ENCODE assay signal across 9 cellular contexts in genomic region chr12:6768385-6769002, GRCh38. TPM values are rescaled to one million over a fixed set of nuclear protein-coding genes. Genes with fewer than 3 reads are reported as not detected.
DNase-seq lines count a peak whose midpoint lies in the region; ATAC-seq, FAIRE-seq and TF ChIP-seq lines count a peak whose summit lies in the region.
"Had no signal": no experiment of that assay in that cellular context is flagged by ENCODE, and none has a peak within 500 bp of the region (broad histone marks: within the 10 kb centered on the region; RNA-seq: fewer than 3 reads in every experiment).

No MANE protein-coding gene starts in this region.

- in situ Hi-C loops in astrocyte of the cerebellum (cut with HindIII; ENCODE audit: low sequenced_read_pairs) (loop anchor here (5.0 kb wide), 1 partner anchor 44 kb away; no protein-coding TSS in a partner anchor), HepG2 (cut with HindIII; ENCODE audit: extremely low pct_ligation_motif_present, low pct_unique_long_range_greater_than_20kb) (no loop called here)

- TF ChIP-seq RAD21 in HepG2 (CRISPR knock-in tag; IDR thresholded peaks at IDR 0.05): no peak

- 64% methylated on average over 5 of the region's 7 CpGs for WGBS in HepG2 (ENCODE audit: low lambda C conversion rate)
- 19 to 25% methylated on average over 6 to 7 of the region's 7 CpGs for WGBS in tibial nerve, 2 donors

- H3K9me3 Mint-ChIP-seq in activated T-cell treated with anti-CD3 and anti-CD28 coated beads, Interleukin-2, amount 50 U/mL, for 72 hours: no peaks in the 10 kb centered on the region

- BruUV-seq in HepG2 (replicated peaks; lab: Mats Ljungman, UMichigan): no TSS peak

- H3K27me3 Mint-ChIP-seq in activated T-cell treated with anti-CD3 and anti-CD28 coated beads, Interleukin-2, amount 50 U/mL, for 72 hours (ENCODE audit: low read depth): peaks cover 42% of the 10 kb centered on the region

- H3K9me2 ChIP-seq in Karpas-422 (replicated peaks; ENCODE audit: insufficient read depth, low read length): no peaks in the 10 kb centered on the region

- no peak for ATAC-seq in activated T-cell treated with anti-CD3 and anti-CD28 coated beads, Interleukin-2, amount 50 U/mL, for 72 hours (replicated peaks in 1 of 2)
- ATAC-seq in HepG2: no peak

- H3K27ac ChIP-seq in HepG2 (ENCODE audit: extremely low read length, insufficient read depth, low read length) (peak overlapping the region; percentile 88), tibial nerve (peak overlapping the region; percentile 90 to 96 (median 95)), Karpas-422 (ENCODE audit: low read length) (no peak overlapping the region)

- intact Hi-C loops in HepG2 (cut with micrococcal nuclease; ENCODE audit: unreplicated experiment): no loop called here

- H2AFZ ChIP-seq in HepG2 (ENCODE audit: low read length) (no peak overlapping the region), Karpas-422 (ENCODE audit: low read length) (no peak overlapping the region)

- H3K36me3 ChIP-seq in HepG2 (replicated peaks in 1 of 2; ENCODE audit: control insufficient read depth in 1 of 2, insufficient read depth in 2 of 2, low read length in 2 of 2) (peaks cover 0 to 11% of the 10 kb centered on the region in 2 experiments; a peak in 1 of 5 replicates), tibial nerve (peaks cover 0 to 28% (median 0%) of the 10 kb centered on the region in 3 donors), Karpas-422 (ENCODE audit: insufficient read depth, low read length) (no peaks in the 10 kb centered on the region)

- peak overlapping the region; percentile 94 to 96 for H3K4me3 Mint-ChIP-seq in activated T-cell treated with anti-CD3 and anti-CD28 coated beads, Interleukin-2, amount 50 U/mL, for 72 hours

- H3K27ac Mint-ChIP-seq in activated T-cell treated with anti-CD3 and anti-CD28 coated beads, Interleukin-2, amount 50 U/mL, for 72 hours: no peak overlapping the region

- H3K9ac ChIP-seq in HepG2 (ENCODE audit: insufficient read depth, low read depth, low read length) (peak overlapping the region; percentile 90), Karpas-422 (ENCODE audit: low read length) (no peak overlapping the region)

- H3K4me3 ChIP-seq in astrocyte of the cerebellum (ENCODE audit: low read depth, low read length) (peak overlapping the region; percentile 94), HepG2 (replicated peaks in 1 of 3; ENCODE audit: insufficient read depth in 1 of 3, low read depth in 2 of 3, low read length in 3 of 3) (peak overlapping the region; percentile 81 to 91 (median 86)), tibial nerve (peak overlapping the region in 3 of 4 donors; percentile 73 to 84 (median 84)), Karpas-422 (ENCODE audit: low read length) (no peak overlapping the region)

- peaks cover 85% of the 10 kb centered on the region for H3K4me1 Mint-ChIP-seq in activated T-cell treated with anti-CD3 and anti-CD28 coated beads, Interleukin-2, amount 50 U/mL, for 72 hours (ENCODE audit: low read depth)

- TF ChIP-seq POLR2A in HepG2 (IDR thresholded peaks at IDR 0.05; ENCODE audit: insufficient read depth in 1 of 2, low read depth in 2 of 2, low read length in 2 of 2) (no peak), tibial nerve (IDR thresholded peaks at IDR 0.05) (no peak)

- DNase-seq in activated T-cell treated with anti-CD3 and anti-CD28 coated beads, Interleukin-2, amount 50 U/mL, for 72 hours: no peak
- DNase-seq in activated T-cell treated with anti-CD3 and anti-CD28 coated beads, Interleukin-2, amount 50 U/mL, for 48 hours: no peak
- DNase-seq in astrocyte of the cerebellum (ENCODE audit: low read depth) (no peak), HepG2 (ENCODE audit: low spot score) (no peak), tibial nerve (ENCODE audit: low spot score in 2 of 2) (no peak), NCI-H1105 treated with DMSO at 0.1 percent for 48 hours (lab: John Stamatoyannopoulos, UW) (no peak), Kasumi-1 (lab: John Stamatoyannopoulos, UW) (no peak), Karpas-422 (no peak)
- DNase-seq: SHP77 treated with DMSO at 0.1 percent for 48 hours had no signal

- no peak for TF ChIP-seq EP300 in HepG2 (IDR thresholded peaks at IDR 0.05; ENCODE audit: low read depth in 2 of 2, low read length in 2 of 2)
- TF ChIP-seq EP300 in HepG2 (CRISPR knock-in tag; IDR thresholded peaks at IDR 0.05; ENCODE audit: borderline replicate concordance): no peak
- TF ChIP-seq EP300 in tibial nerve (IDR thresholded peaks at IDR 0.05): no peak

- H3K4me1 ChIP-seq in HepG2 (ENCODE audit: insufficient read depth, low read length) (peaks cover 71% of the 10 kb centered on the region), tibial nerve (peaks cover 3 to 85% (median 42%) of the 10 kb centered on the region in 4 donors), Karpas-422 (ENCODE audit: low read length) (peaks cover 44% of the 10 kb centered on the region)

- H3K36me3 Mint-ChIP-seq in activated T-cell treated with anti-CD3 and anti-CD28 coated beads, Interleukin-2, amount 50 U/mL, for 72 hours (ENCODE audit: insufficient read depth in 2 of 2): peaks cover 13 to 14% of the 10 kb centered on the region in 2 donors

- CTCF ChIA-PET in HepG2 (lab: Yijun Ruan, JAX; ENCODE audit: low intra/inter-chr PET ratio, low total read pairs): interaction anchor here (2.3 kb wide), 1 partner anchor 15 kb away, joined by 13 read pairs; the partner anchor contains the start of gene MLF2

- TF ChIP-seq CTCF in astrocyte of the cerebellum (IDR thresholded peaks at IDR 0.05; ENCODE audit: low read depth, low read length, missing control alignments): no peak
- TF ChIP-seq CTCF in HepG2 (CRISPR knock-in tag; IDR thresholded peaks at IDR 0.05): no peak
- no peak for TF ChIP-seq CTCF in tibial nerve (IDR thresholded peaks at IDR 0.05)

- H4K20me1 ChIP-seq in HepG2 (ENCODE audit: insufficient read depth, low read length) (0 out of 2 replicates have a peak, but pooled peaks cover 6% of the 10 kb centered on the region), Karpas-422 (ENCODE audit: insufficient read depth, low read depth, low read length) (no peaks in the 10 kb centered on the region)

- POLR2A ChIA-PET in HepG2 (lab: Yijun Ruan, JAX): interaction anchor here (0.7 to 8.3 kb wide), 12 partner anchors 8 to 234 kb away, joined by 3 to 162 read pairs (median 4); partner anchors contain the start of genes CD4, CDCA3, COPS7A and GAPDH

- H3K27me3 ChIP-seq in HepG2 (ENCODE audit: control insufficient read depth in 1 of 2, insufficient read depth in 2 of 2, low read length in 2 of 2): no peaks in the 10 kb centered on the region
- no peaks in the 10 kb centered on the region for H3K27me3 ChIP-seq in tibial nerve
- peaks cover 3% of the 10 kb centered on the region; the same call in 1 of the 2 replicates for H3K27me3 ChIP-seq in Karpas-422 (ENCODE audit: low read length)

- H3K9me3 ChIP-seq in HepG2 (ENCODE audit: low read length) (no peaks in the 10 kb centered on the region), tibial nerve (no peaks in the 10 kb centered on the region), Karpas-422 (ENCODE audit: low read length) (no peaks in the 10 kb centered on the region)

- peak overlapping the region; percentile 93 for H3K4me2 ChIP-seq in HepG2 (ENCODE audit: low read depth, low read length)
- H3K4me2 ChIP-seq in Karpas-422 (ENCODE audit: low read depth, low read length, poor library complexity, severe bottlenecking): no peak overlapping the region

- FAIRE-seq in HepG2 (lab: Jason Lieb, UNC): no peak

- H3K79me2 ChIP-seq in HepG2 (ENCODE audit: insufficient read depth, low read length): peaks cover 20% of the 10 kb centered on the region
- no peaks in the 10 kb centered on the region for H3K79me2 ChIP-seq in Karpas-422 (ENCODE audit: low read length)

RNA-seq across cellular contexts. Expression of gene PTMS, which starts 2.3 kb away (rescaled TPM):
- 100 to 1,000 TPM; 119 to 154 TPM for total RNA-seq in activated T-cell treated with anti-CD3 and anti-CD28 coated beads, Interleukin-2, amount 50 U/mL, for 72 hours
- 40.5 and 42.1 TPM in 2 replicates for total RNA-seq in HepG2 (2016; rRNA removed; fragmentation: Illumina TruSeq; extraction: Trizol)
- 20.4 and 25.8 TPM in 2 replicates for total RNA-seq in HepG2 (2016; cell fraction: cytosol; rRNA removed; fragmentation: Illumina TruSeq; extraction: Trizol; ENCODE audit: low read depth)
- 34.7 and 40.6 TPM in 2 replicates for total RNA-seq in HepG2 (2016; cell fraction: insoluble cytoplasmic fraction; rRNA removed; fragmentation: Illumina TruSeq; extraction: Trizol)
- total RNA-seq in HepG2 (2016; cell fraction: membrane; rRNA removed; fragmentation: Illumina TruSeq; extraction: Trizol): 33.5 and 39.4 TPM in 2 replicates
- total RNA-seq in HepG2 (2016; cell fraction: nucleus; rRNA removed; fragmentation: Illumina TruSeq; extraction: Trizol): 24.6 and 26.7 TPM in 2 replicates
- 79.1 and 82.4 TPM in 2 replicates for polyA plus RNA-seq in HepG2 (2011; rRNA removed)
- 82.7 and 86.9 TPM in 2 replicates for polyA plus RNA-seq in HepG2 (2011; cell fraction: cytosol; rRNA removed)
- 107 and 116 TPM in 2 replicates for polyA plus RNA-seq in HepG2 (2011; cell fraction: nucleus; rRNA removed)
- 128 and 237 TPM in 2 replicates for polyA plus RNA-seq in HepG2 (2012)
- polyA plus RNA-seq in HepG2 (2016; cell fraction: cytosol; fragmentation: Illumina TruSeq; extraction: Trizol; ENCODE audit: low read depth): 96.6 and 97.7 TPM in 2 replicates
- polyA plus RNA-seq in HepG2 (2016; cell fraction: insoluble cytoplasmic fraction; fragmentation: Illumina TruSeq; extraction: Trizol; ENCODE audit: low read depth): 162 and 207 TPM in 2 replicates
- 140 and 143 TPM in 2 replicates for polyA plus RNA-seq in HepG2 (2016; cell fraction: membrane; fragmentation: Illumina TruSeq; extraction: Trizol; ENCODE audit: low read depth)
- 169 and 175 TPM in 2 replicates for polyA plus RNA-seq in HepG2 (2016; cell fraction: nucleus; fragmentation: Illumina TruSeq; extraction: Trizol; ENCODE audit: insufficient read depth, low read depth)
- 46.9 and 158 TPM in 2 replicates for polyA minus RNA-seq in HepG2 (2011; rRNA and poly(A)+ RNA removed; ENCODE audit: low replicate concordance)
- polyA minus RNA-seq in HepG2 (2011; cell fraction: cytosol; rRNA and poly(A)+ RNA removed): 19.3 and 21.6 TPM in 2 replicates
- polyA minus RNA-seq in HepG2 (2011; cell fraction: nucleus; rRNA and poly(A)+ RNA removed): 8.1 and 13.0 TPM in 2 replicates
- total RNA-seq in tibial nerve: 100 to 1,000 TPM; 112 to 225 (median 174) TPM
- 5.0 and 7.3 TPM in 2 replicates for total RNA-seq in Karpas-422 (2014; rRNA removed; shearing (Covaris generic); ENCODE audit: low replicate concordance)

RNA-seq across cellular contexts. Expression of gene LAG3, which starts 3.8 kb away (rescaled TPM):
- 100 to 1,000 TPM; 117 to 188 TPM for total RNA-seq in activated T-cell treated with anti-CD3 and anti-CD28 coated beads, Interleukin-2, amount 50 U/mL, for 72 hours
- total RNA-seq in HepG2 (2016; rRNA removed; fragmentation: Illumina TruSeq; extraction: Trizol): 0.11 TPM in 1 of 2 replicates, not detected in the other
- total RNA-seq in HepG2 (2016; cell fraction: cytosol; rRNA removed; fragmentation: Illumina TruSeq; extraction: Trizol; ENCODE audit: low read depth): not detected in 2 replicates
- 0.11 TPM in 1 of 2 replicates, not detected in the other for total RNA-seq in HepG2 (2016; cell fraction: insoluble cytoplasmic fraction; rRNA removed; fragmentation: Illumina TruSeq; extraction: Trizol)
- 0.07 TPM in 1 of 2 replicates, not detected in the other for total RNA-seq in HepG2 (2016; cell fraction: membrane; rRNA removed; fragmentation: Illumina TruSeq; extraction: Trizol)
- 0.31 TPM in 1 of 2 replicates, not detected in the other for total RNA-seq in HepG2 (2016; cell fraction: nucleus; rRNA removed; fragmentation: Illumina TruSeq; extraction: Trizol)
- polyA plus RNA-seq in HepG2 (2011; rRNA removed): 0.26 and 0.51 TPM in 2 replicates
- polyA plus RNA-seq in HepG2 (2011; cell fraction: cytosol; rRNA removed): 0.08 and 0.15 TPM in 2 replicates
- polyA plus RNA-seq in HepG2 (2011; cell fraction: nucleus; rRNA removed): 3.5 and 3.6 TPM in 2 replicates
- 0.95 and 1.0 TPM in 2 replicates for polyA plus RNA-seq in HepG2 (2012)
- not detected in 2 replicates for polyA plus RNA-seq in HepG2 (2016; cell fraction: cytosol; fragmentation: Illumina TruSeq; extraction: Trizol; ENCODE audit: low read depth)
- not detected in 2 replicates for polyA plus RNA-seq in HepG2 (2016; cell fraction: insoluble cytoplasmic fraction; fragmentation: Illumina TruSeq; extraction: Trizol; ENCODE audit: low read depth)
- 0.11 TPM in 1 of 2 replicates, not detected in the other for polyA plus RNA-seq in HepG2 (2016; cell fraction: membrane; fragmentation: Illumina TruSeq; extraction: Trizol; ENCODE audit: low read depth)
- polyA plus RNA-seq in HepG2 (2016; cell fraction: nucleus; fragmentation: Illumina TruSeq; extraction: Trizol; ENCODE audit: insufficient read depth, low read depth): 1.3 and 2.2 TPM in 2 replicates
- 0.08 and 0.54 TPM in 2 replicates for polyA minus RNA-seq in HepG2 (2011; rRNA and poly(A)+ RNA removed; ENCODE audit: low replicate concordance)
- not detected in 2 replicates for polyA minus RNA-seq in HepG2 (2011; cell fraction: cytosol; rRNA and poly(A)+ RNA removed)
- 0.90 and 2.0 TPM in 2 replicates for polyA minus RNA-seq in HepG2 (2011; cell fraction: nucleus; rRNA and poly(A)+ RNA removed)
- total RNA-seq in tibial nerve: 1 to 10 TPM; 1.2 to 4.0 (median 2.9) TPM
- total RNA-seq in Karpas-422 (2014; rRNA removed; shearing (Covaris generic); ENCODE audit: low replicate concordance): 0.22 and 0.32 TPM in 2 replicates

RNA-seq across cellular contexts. Expression of gene MLF2, which starts 15.6 kb away (rescaled TPM):
- total RNA-seq in activated T-cell treated with anti-CD3 and anti-CD28 coated beads, Interleukin-2, amount 50 U/mL, for 72 hours: 100 to 1,000 TPM; 122 to 134 TPM
- total RNA-seq in HepG2 (2016; rRNA removed; fragmentation: Illumina TruSeq; extraction: Trizol) (88.1 and 95.8 TPM in 2 replicates), tibial nerve (100 to 1,000 TPM; 103 to 205 (median 133) TPM)
- 20.8 and 28.2 TPM in 2 replicates for total RNA-seq in HepG2 (2016; cell fraction: cytosol; rRNA removed; fragmentation: Illumina TruSeq; extraction: Trizol; ENCODE audit: low read depth)
- total RNA-seq in HepG2 (2016; cell fraction: insoluble cytoplasmic fraction; rRNA removed; fragmentation: Illumina TruSeq; extraction: Trizol): 86.9 and 96.5 TPM in 2 replicates
- total RNA-seq in HepG2 (2016; cell fraction: membrane; rRNA removed; fragmentation: Illumina TruSeq; extraction: Trizol): 41.7 and 71.5 TPM in 2 replicates
- 50.4 and 54.8 TPM in 2 replicates for total RNA-seq in HepG2 (2016; cell fraction: nucleus; rRNA removed; fragmentation: Illumina TruSeq; extraction: Trizol)
- 167 and 178 TPM in 2 replicates for polyA plus RNA-seq in HepG2 (2011; rRNA removed)
- 182 and 203 TPM in 2 replicates for polyA plus RNA-seq in HepG2 (2011; cell fraction: cytosol; rRNA removed)
- 234 and 240 TPM in 2 replicates for polyA plus RNA-seq in HepG2 (2011; cell fraction: nucleus; rRNA removed)
- polyA plus RNA-seq in HepG2 (2012): 94.9 and 97.7 TPM in 2 replicates
- polyA plus RNA-seq in HepG2 (2016; cell fraction: cytosol; fragmentation: Illumina TruSeq; extraction: Trizol; ENCODE audit: low read depth): 31.3 and 48.0 TPM in 2 replicates
- 178 and 184 TPM in 2 replicates for polyA plus RNA-seq in HepG2 (2016; cell fraction: insoluble cytoplasmic fraction; fragmentation: Illumina TruSeq; extraction: Trizol; ENCODE audit: low read depth)
- polyA plus RNA-seq in HepG2 (2016; cell fraction: membrane; fragmentation: Illumina TruSeq; extraction: Trizol; ENCODE audit: low read depth): 69.7 and 93.5 TPM in 2 replicates
- polyA plus RNA-seq in HepG2 (2016; cell fraction: nucleus; fragmentation: Illumina TruSeq; extraction: Trizol; ENCODE audit: insufficient read depth, low read depth): 128 and 129 TPM in 2 replicates
- polyA minus RNA-seq in HepG2 (2011; rRNA and poly(A)+ RNA removed; ENCODE audit: low replicate concordance): 127 and 179 TPM in 2 replicates
- polyA minus RNA-seq in HepG2 (2011; cell fraction: cytosol; rRNA and poly(A)+ RNA removed): 36.1 and 36.7 TPM in 2 replicates
- polyA minus RNA-seq in HepG2 (2011; cell fraction: nucleus; rRNA and poly(A)+ RNA removed): 47.3 and 50.7 TPM in 2 replicates
- 183 and 263 TPM in 2 replicates for total RNA-seq in Karpas-422 (2014; rRNA removed; shearing (Covaris generic); ENCODE audit: low replicate concordance)

RNA-seq across cellular contexts. Expression of gene CD4, which starts 20.8 kb away (rescaled TPM):
- total RNA-seq in activated T-cell treated with anti-CD3 and anti-CD28 coated beads, Interleukin-2, amount 50 U/mL, for 72 hours: 100 to 1,000 TPM; 126 to 141 TPM
- 0.07 and 0.27 TPM in 2 replicates for total RNA-seq in HepG2 (2016; rRNA removed; fragmentation: Illumina TruSeq; extraction: Trizol)
- total RNA-seq in HepG2 (2016; cell fraction: cytosol; rRNA removed; fragmentation: Illumina TruSeq; extraction: Trizol; ENCODE audit: low read depth): not detected in 2 replicates
- 0.15 TPM in 1 of 2 replicates, not detected in the other for total RNA-seq in HepG2 (2016; cell fraction: insoluble cytoplasmic fraction; rRNA removed; fragmentation: Illumina TruSeq; extraction: Trizol)
- 0.10 TPM in 1 of 2 replicates, not detected in the other for total RNA-seq in HepG2 (2016; cell fraction: membrane; rRNA removed; fragmentation: Illumina TruSeq; extraction: Trizol)
- 0.28 and 0.41 TPM in 2 replicates for total RNA-seq in HepG2 (2016; cell fraction: nucleus; rRNA removed; fragmentation: Illumina TruSeq; extraction: Trizol)
- 0.68 and 0.95 TPM in 2 replicates for polyA plus RNA-seq in HepG2 (2011; rRNA removed)
- polyA plus RNA-seq in HepG2 (2011; cell fraction: cytosol; rRNA removed): 0.54 and 0.87 TPM in 2 replicates
- polyA plus RNA-seq in HepG2 (2011; cell fraction: nucleus; rRNA removed): 0.55 and 0.64 TPM in 2 replicates
- 1.5 and 2.7 TPM in 2 replicates for polyA plus RNA-seq in HepG2 (2012)
- 0.06 and 0.14 TPM in 2 replicates for polyA plus RNA-seq in HepG2 (2016; cell fraction: cytosol; fragmentation: Illumina TruSeq; extraction: Trizol; ENCODE audit: low read depth)
- 0.16 and 0.24 TPM in 2 replicates for polyA plus RNA-seq in HepG2 (2016; cell fraction: insoluble cytoplasmic fraction; fragmentation: Illumina TruSeq; extraction: Trizol; ENCODE audit: low read depth)
- not detected in 2 replicates for polyA plus RNA-seq in HepG2 (2016; cell fraction: membrane; fragmentation: Illumina TruSeq; extraction: Trizol; ENCODE audit: low read depth)
- 0.52 and 0.68 TPM in 2 replicates for polyA plus RNA-seq in HepG2 (2016; cell fraction: nucleus; fragmentation: Illumina TruSeq; extraction: Trizol; ENCODE audit: insufficient read depth, low read depth)
- polyA minus RNA-seq in HepG2 (2011; rRNA and poly(A)+ RNA removed; ENCODE audit: low replicate concordance): 2.6 TPM in 1 of 2 replicates, not detected in the other
- polyA minus RNA-seq in HepG2 (2011; cell fraction: cytosol; rRNA and poly(A)+ RNA removed): 0.20 and 0.70 TPM in 2 replicates
- polyA minus RNA-seq in HepG2 (2011; cell fraction: nucleus; rRNA and poly(A)+ RNA removed): 0.39 and 0.87 TPM in 2 replicates
- total RNA-seq in tibial nerve: 10 to 100 TPM in 1 of 4 donors, 1 to 10 TPM in 3; 7.5 to 12.6 (median 8.9) TPM
- total RNA-seq in Karpas-422 (2014; rRNA removed; shearing (Covaris generic); ENCODE audit: low replicate concordance): not detected in 2 replicates

RNA-seq across cellular contexts. Expression of gene COPS7A, which starts 44.6 kb away (rescaled TPM):
- total RNA-seq in activated T-cell treated with anti-CD3 and anti-CD28 coated beads, Interleukin-2, amount 50 U/mL, for 72 hours: 10 to 100 TPM; 30.2 to 39.7 TPM
- total RNA-seq in HepG2 (2016; rRNA removed; fragmentation: Illumina TruSeq; extraction: Trizol) (38.0 and 40.0 TPM in 2 replicates), tibial nerve (10 to 100 TPM; 46.9 to 74.4 (median 70.0) TPM)
- total RNA-seq in HepG2 (2016; cell fraction: cytosol; rRNA removed; fragmentation: Illumina TruSeq; extraction: Trizol; ENCODE audit: low read depth): 16.6 and 19.7 TPM in 2 replicates
- total RNA-seq in HepG2 (2016; cell fraction: insoluble cytoplasmic fraction; rRNA removed; fragmentation: Illumina TruSeq; extraction: Trizol): 38.4 and 43.8 TPM in 2 replicates
- total RNA-seq in HepG2 (2016; cell fraction: membrane; rRNA removed; fragmentation: Illumina TruSeq; extraction: Trizol): 33.7 and 38.9 TPM in 2 replicates
- total RNA-seq in HepG2 (2016; cell fraction: nucleus; rRNA removed; fragmentation: Illumina TruSeq; extraction: Trizol): 20.4 and 24.9 TPM in 2 replicates
- polyA plus RNA-seq in HepG2 (2011; rRNA removed): 71.4 and 73.6 TPM in 2 replicates
- 68.4 and 72.5 TPM in 2 replicates for polyA plus RNA-seq in HepG2 (2011; cell fraction: cytosol; rRNA removed)
- polyA plus RNA-seq in HepG2 (2011; cell fraction: nucleus; rRNA removed): 96.7 and 97.8 TPM in 2 replicates
- 27.8 and 28.6 TPM in 2 replicates for polyA plus RNA-seq in HepG2 (2012)
- polyA plus RNA-seq in HepG2 (2016; cell fraction: cytosol; fragmentation: Illumina TruSeq; extraction: Trizol; ENCODE audit: low read depth): 16.8 and 17.8 TPM in 2 replicates
- polyA plus RNA-seq in HepG2 (2016; cell fraction: insoluble cytoplasmic fraction; fragmentation: Illumina TruSeq; extraction: Trizol; ENCODE audit: low read depth): 43.9 and 53.4 TPM in 2 replicates
- 27.8 and 32.9 TPM in 2 replicates for polyA plus RNA-seq in HepG2 (2016; cell fraction: membrane; fragmentation: Illumina TruSeq; extraction: Trizol; ENCODE audit: low read depth)
- 43.1 and 49.0 TPM in 2 replicates for polyA plus RNA-seq in HepG2 (2016; cell fraction: nucleus; fragmentation: Illumina TruSeq; extraction: Trizol; ENCODE audit: insufficient read depth, low read depth)
- 54.1 and 62.8 TPM in 2 replicates for polyA minus RNA-seq in HepG2 (2011; rRNA and poly(A)+ RNA removed; ENCODE audit: low replicate concordance)
- 14.6 and 16.3 TPM in 2 replicates for polyA minus RNA-seq in HepG2 (2011; cell fraction: cytosol; rRNA and poly(A)+ RNA removed)
- 9.7 and 12.6 TPM in 2 replicates for polyA minus RNA-seq in HepG2 (2011; cell fraction: nucleus; rRNA and poly(A)+ RNA removed)
- total RNA-seq in Karpas-422 (2014; rRNA removed; shearing (Covaris generic); ENCODE audit: low replicate concordance): 39.2 and 42.9 TPM in 2 replicates

Comparison
In these comparisons a context has a peak if more than half of its experiments do, and no peak if none do; other contexts are left out.
1. RNA of gene LAG3, which starts 3.8 kb away (total RNA-seq): 117 to 188 TPM in activated T-cell treated with anti-CD3 and anti-CD28 coated beads, Interleukin-2, amount 50 U/mL, for 72 hours; 1.2 to 4.0 TPM in tibial nerve, 0.22 to 0.32 TPM in Karpas-422 and 0.07 to 0.31 TPM in HepG2; every median in the first group is over 10 times any median in the second.